Comparison of ENCODE assay signal across 25 cellular contexts in the genomic region with DNA sequence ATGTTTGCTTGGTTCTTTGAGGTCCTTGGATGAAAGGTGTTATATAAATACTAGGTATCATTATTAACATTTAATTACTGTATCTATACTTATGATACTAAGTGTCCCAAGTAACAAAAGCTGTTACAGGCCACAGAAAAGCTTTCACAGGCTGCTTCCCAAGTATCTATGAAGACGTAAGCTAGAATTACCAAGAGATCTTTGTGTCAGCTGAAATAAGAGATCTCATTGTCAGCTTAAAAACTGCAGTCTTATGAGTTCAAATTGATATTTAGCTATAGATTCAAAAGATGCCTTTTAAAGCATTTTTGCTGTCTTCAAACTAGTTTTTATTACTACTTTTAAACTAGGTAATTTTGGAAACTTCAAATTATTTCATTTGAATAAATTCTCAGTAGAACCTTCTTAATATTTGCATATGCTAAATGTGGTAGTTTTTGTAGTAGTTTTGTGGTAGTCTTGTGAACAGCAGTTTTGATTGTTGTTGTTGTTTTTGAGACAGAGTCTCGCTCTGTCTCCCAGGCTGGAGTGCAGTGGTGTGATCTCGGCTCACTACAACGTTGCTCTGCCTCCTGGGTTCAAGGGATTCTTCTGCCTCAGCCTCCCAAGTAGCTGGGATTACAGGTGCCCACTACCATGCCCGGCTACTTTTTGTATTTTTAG.
"Had no signal": no experiment of that assay in that cellular context is flagged by ENCODE, and none has a peak within 500 bp of the region (broad histone marks: within the 10 kb centered on the region; RNA-seq: fewer than 3 reads in every experiment).

No MANE protein-coding gene starts in this region.

- ATAC-seq: left colon; left lung; lower lobe of right lung; naive thymus-derived CD8-positive, alpha-beta T cell; pancreas; right cardiac atrium; sciatic nerve; stimulated activated naive B cell treated with anti-CD40 and anti-IgM and Interleukin-4, amounts not matched to agents 10 μg/mL and 1 μg/mL and 100 μg/mL, for 72 hours; stimulated activated naive CD8-positive, alpha-beta T cell treated with anti-CD3 and anti-CD28 coated beads, Interleukin-15, Interleukin-2, amounts not matched to agents 100 U/mL and 50 U/mL, for 24 hours had no signal

- DNase-seq: immature natural killer cell; kidney; left colon; left lung; lower lobe of right lung; mammary epithelial cell; mesenchymal stem cell; naive thymus-derived CD8-positive, alpha-beta T cell; nucleus accumbens; pancreas; posterior cingulate gyrus; retina; right cardiac atrium; stimulated activated CD4-positive, alpha-beta T cell treated with anti-CD3 and anti-CD28 coated beads, Interleukin-12 subunit alpha, Interleukin-12 subunit beta, amount 100 ng/mL, for 4 hours; stimulated activated CD4-positive, alpha-beta T cell treated with anti-CD3 and anti-CD28 coated beads, Interleukin-15, amount 100 ng/mL, for 24 hours; stimulated activated CD4-positive, alpha-beta T cell treated with anti-CD3 and anti-CD28 coated beads, Interleukin-2, amount 100 ng/mL, for 24 hours; stimulated activated CD4-positive, alpha-beta T cell treated with anti-CD3 and anti-CD28 coated beads, Interleukin-4, amount 100 ng/mL, for 1 hour; stimulated activated naive B cell treated with anti-CD40 and anti-IgM and Interleukin-4, amounts not matched to agents 10 μg/mL and 1 μg/mL and 100 μg/mL, for 72 hours; stimulated activated naive CD8-positive, alpha-beta T cell treated with anti-CD3 and anti-CD28 coated beads, Interleukin-15, Interleukin-2, amounts not matched to agents 100 U/mL and 50 U/mL, for 24 hours; stomach; testis; thyroid gland; transverse colon; upper lobe of left lung had no signal
